Comparison of ENCODE assay signal across 8 cellular contexts in the genomic region with DNA sequence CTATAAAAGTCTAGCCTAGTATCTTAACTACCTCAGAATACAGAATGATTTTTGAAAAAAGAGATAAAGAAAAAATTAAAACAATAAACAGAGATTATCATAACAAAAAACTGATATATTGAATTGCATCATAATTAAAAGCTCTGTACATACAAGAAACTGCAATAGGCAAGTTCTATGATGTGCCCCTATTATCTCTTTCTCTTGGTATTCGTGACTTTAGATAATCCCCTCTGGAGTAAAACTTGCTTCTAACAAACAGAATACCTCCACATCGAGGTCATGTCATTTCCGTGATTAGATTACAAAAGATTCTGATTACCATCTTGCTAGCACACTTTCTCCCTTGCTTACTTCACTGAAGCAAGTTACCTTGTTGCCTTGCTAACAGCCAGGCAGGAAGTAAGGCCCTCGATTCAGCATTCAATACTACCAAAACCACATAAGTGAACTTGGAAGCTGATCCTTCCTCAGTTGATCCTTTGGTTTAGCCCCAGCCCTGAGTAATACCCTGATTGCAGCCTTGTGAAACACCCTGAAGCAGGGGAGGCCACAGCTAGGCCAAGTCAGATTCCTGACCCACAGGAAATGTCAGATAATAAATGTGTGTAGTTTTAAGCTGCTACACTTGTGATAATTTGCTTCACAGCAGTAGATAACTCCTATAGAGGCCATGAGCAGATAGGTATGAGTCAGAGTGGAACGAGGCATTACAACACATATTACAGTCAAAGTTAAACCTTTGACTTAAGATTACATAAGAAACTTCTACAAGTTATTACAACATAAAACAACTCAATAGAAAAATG. TPM values are rescaled to one million over a fixed set of nuclear protein-coding genes. Genes with fewer than 3 reads are reported as not detected.
A peak's percentile ranks its signal among the peaks of the same experiment; 100 is the strongest.
DNase-seq lines count a peak whose midpoint lies in the region; ATAC-seq and TF ChIP-seq lines count a peak whose summit lies in the region.

No MANE protein-coding gene starts in this region.

- no peaks in the 10 kb centered on the region for H3K36me3 Mint-ChIP-seq in activated T-helper 17 cell treated with anti-CD3 and anti-CD28 coated beads, Interleukin-2, amount 50 U/mL, for 72 hours (ENCODE audit: low read depth)

- ATAC-seq in activated T-helper 17 cell treated with anti-CD3 and anti-CD28 coated beads, Interleukin-2, amount 50 U/mL, for 72 hours (replicated peaks) = peak; percentile 79
- ATAC-seq in HG02678 (IDR thresholded peaks at IDR 0.05; ENCODE audit: unreplicated experiment) = no peak
- no peak for ATAC-seq in HG02852 (IDR thresholded peaks at IDR 0.05; ENCODE audit: unreplicated experiment)
- no peak for ATAC-seq in GM19023 (IDR thresholded peaks at IDR 0.05; ENCODE audit: unreplicated experiment)

- H3K36me3 ChIP-seq in HUES64 (ENCODE audit: insufficient read depth, low read length) = no peaks in the 10 kb centered on the region

- no peaks in the 10 kb centered on the region for H3K27me3 Mint-ChIP-seq in activated T-helper 17 cell treated with anti-CD3 and anti-CD28 coated beads, Interleukin-2, amount 50 U/mL, for 72 hours

- TF ChIP-seq CTCF in AG10803 (conservative IDR thresholded peaks at IDR 0.05; ENCODE audit: low read length) = no peak

- H3K27ac Mint-ChIP-seq in activated T-helper 17 cell treated with anti-CD3 and anti-CD28 coated beads, Interleukin-2, amount 50 U/mL, for 72 hours = peak overlapping the region; percentile 53

- no peaks in the 10 kb centered on the region for H3K27me3 ChIP-seq in HUES64 (ENCODE audit: insufficient read depth, low read length)

- H3K9me3 Mint-ChIP-seq in activated T-helper 17 cell treated with anti-CD3 and anti-CD28 coated beads, Interleukin-2, amount 50 U/mL, for 72 hours = no peaks in the 10 kb centered on the region

- H3K4me3 ChIP-seq in AG10803 (ENCODE audit: low read length) (no peak overlapping the region), HUES64 (ENCODE audit: low read length) (no peak overlapping the region)

- DNase-seq in AG10803 (ENCODE audit: low read depth) (peak; percentile 71), left kidney (ENCODE audit: low read depth, low spot score) (peak; percentile 7), cortex of kidney (lab: John Stamatoyannopoulos, UW) (no peak)

- no peaks in the 10 kb centered on the region for H3K9me3 ChIP-seq in HUES64 (ENCODE audit: insufficient read depth, low read depth, low read length)

- peaks cover 5% of the 10 kb centered on the region for H3K4me1 Mint-ChIP-seq in activated T-helper 17 cell treated with anti-CD3 and anti-CD28 coated beads, Interleukin-2, amount 50 U/mL, for 72 hours

- H3K9ac ChIP-seq in HUES64 (ENCODE audit: low read depth, low read length) = peak overlapping the region; percentile 6; the same call in 1 of the 2 replicates

- H3K4me3 Mint-ChIP-seq in activated T-helper 17 cell treated with anti-CD3 and anti-CD28 coated beads, Interleukin-2, amount 50 U/mL, for 72 hours = peak overlapping the region; percentile 3

- 74% methylated on average over 5 of the region's 5 CpGs for WGBS in HUES64

- H3K27ac ChIP-seq in HUES64 (ENCODE audit: low read depth, low read length) = peak overlapping the region; percentile 51; the same call in 1 of the 2 replicates

- H3K4me1 ChIP-seq in HUES64 (ENCODE audit: insufficient read depth, low read length) = peaks cover 9% of the 10 kb centered on the region

RNA-seq across cellular contexts. Expression of gene TMX4, which starts 53.7 kb away (rescaled TPM):
- 7.5 TPM for polyA plus RNA-seq in HUES64 (2013, experiment 1 of 2)
- 8.1 TPM for polyA plus RNA-seq in HUES64 (2013, experiment 2 of 2)
- total RNA-seq in activated T-helper 17 cell treated with anti-CD3 and anti-CD28 coated beads, Interleukin-2, amount 50 U/mL, for 72 hours = 10 to 100 TPM; 20.9 to 27.2 TPM

RNA-seq across cellular contexts. Expression of gene PLCB1, which starts 58.8 kb away (rescaled TPM):
- 5.1 TPM for polyA plus RNA-seq in HUES64 (2013, experiment 1 of 2)
- 7.2 TPM for polyA plus RNA-seq in HUES64 (2013, experiment 2 of 2)
- 1 to 10 TPM; 1.8 to 3.0 TPM for total RNA-seq in activated T-helper 17 cell treated with anti-CD3 and anti-CD28 coated beads, Interleukin-2, amount 50 U/mL, for 72 hours
